1 cellular context compared by ENCODE assay signal in genomic region chr15:45150481-45150880, GRCh38.
TF ChIP-seq lines count a peak whose summit lies in the region.

No MANE protein-coding gene starts in this region.

TF ChIP-seq in HepG2, 621 proteins besides CTCF, POLR2A, EP300 and RAD21:
- no peak for TF ChIP-seq ZBTB34 (CRISPR knock-in tag; IDR thresholded peaks at IDR 0.05)
- no peak for TF ChIP-seq ZNF543 (CRISPR knock-in tag; IDR thresholded peaks at IDR 0.05)
- TF ChIP-seq BRF2 (CRISPR knock-in tag; IDR thresholded peaks at IDR 0.05): no peak
- TF ChIP-seq NR0B2 (CRISPR knock-in tag; IDR thresholded peaks at IDR 0.05): no peak
- no peak for TF ChIP-seq SP1 (IDR thresholded peaks at IDR 0.05)
- TF ChIP-seq SP1 (CRISPR knock-in tag; IDR thresholded peaks at IDR 0.05): no peak
- no peak for TF ChIP-seq ZBTB1 (CRISPR knock-in tag; IDR thresholded peaks at IDR 0.05; ENCODE audit: borderline replicate concordance)
- no peak for TF ChIP-seq CREBL2 (CRISPR knock-in tag; IDR thresholded peaks at IDR 0.05; ENCODE audit: borderline replicate concordance)
- no peak for TF ChIP-seq FOXP1 (IDR thresholded peaks at IDR 0.05)
- TF ChIP-seq FOXP1 (CRISPR knock-in tag; IDR thresholded peaks at IDR 0.05): no peak
- TF ChIP-seq FOXO1 (CRISPR knock-in tag; IDR thresholded peaks at IDR 0.05): no peak
- no peak for TF ChIP-seq ZNF446 (CRISPR knock-in tag; IDR thresholded peaks at IDR 0.05)
